29 cellular contexts compared by ENCODE assay signal in the genomic region with DNA sequence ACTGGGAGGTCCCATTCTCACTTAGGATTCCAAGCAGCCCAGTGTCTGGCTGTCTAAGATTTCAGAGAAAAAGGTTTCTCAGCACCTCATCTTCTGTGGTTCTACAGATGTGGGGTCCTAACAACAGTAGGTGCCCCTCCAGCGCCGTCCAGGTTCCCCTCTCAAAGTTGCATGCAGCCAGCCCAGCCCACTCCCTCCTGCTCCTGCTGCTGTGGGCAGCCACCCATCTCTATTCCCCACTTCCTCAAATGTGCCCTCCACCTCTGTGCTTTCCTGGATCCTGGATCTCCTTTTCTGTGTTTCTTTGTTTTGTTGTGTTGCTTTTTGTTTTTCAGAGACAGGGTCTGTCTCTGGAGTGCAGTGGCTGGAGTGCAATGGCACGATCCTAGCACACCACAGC. TPM values are rescaled to one million over a fixed set of nuclear protein-coding genes. Genes with fewer than 3 reads are reported as not detected.
"Had no signal": no experiment of that assay in that cellular context is flagged by ENCODE, and none has a peak within 500 bp of the region (broad histone marks: within the 10 kb centered on the region; RNA-seq: fewer than 3 reads in every experiment).

No MANE protein-coding gene starts in this region.

- FAIRE-seq: endometrium, keratinocyte had no signal

- DNase-seq: effector memory CD4-positive, alpha-beta T cell; immature natural killer cell; left cardiac atrium; mammary epithelial cell; mucosa of descending colon; naive thymus-derived CD8-positive, alpha-beta T cell; nucleus accumbens; psoas muscle; retina; spleen; stimulated activated CD4-positive, alpha-beta T cell treated with anti-CD3 and anti-CD28 coated beads, Interleukin-15, amount 100 ng/mL, for 24 hours; stimulated activated CD4-positive, alpha-beta T cell treated with anti-CD3 and anti-CD28 coated beads, Interleukin-1b, Interleukin-23, amount 100 ng/mL, for 48 hours; stimulated activated CD4-positive, alpha-beta T cell treated with anti-CD3 and anti-CD28 coated beads, Interleukin-4, amount 100 ng/mL, for 4 hours; stimulated activated naive B cell treated with anti-CD40 and anti-IgM and Interleukin-4, amounts not matched to agents 10 μg/mL and 1 μg/mL and 100 μg/mL, for 72 hours; stimulated activated naive CD8-positive, alpha-beta T cell treated with anti-CD3 and anti-CD28 coated beads, Interleukin-15, amount 100 ng/mL, for 72 hours; testis had no signal

- H3K4me3 Mint-ChIP-seq: central memory CD8-positive, alpha-beta T cell; immature natural killer cell; naive thymus-derived CD8-positive, alpha-beta T cell; stimulated activated naive B cell treated with anti-CD40 and anti-IgM and Interleukin-4, amounts not matched to agents 10 μg/mL and 1 μg/mL and 100 μg/mL, for 72 hours; stimulated activated naive CD8-positive, alpha-beta T cell treated with anti-CD3 and anti-CD28 coated beads, Interleukin-15, amount 100 ng/mL, for 72 hours had no signal

- H3K4me1 ChIP-seq: gastroesophageal sphincter, neural progenitor cell, psoas muscle, spleen, testis, tibial nerve had no signal

- H3K9ac ChIP-seq: neural progenitor cell had no signal

- H3K9me3 Mint-ChIP-seq: central memory CD8-positive, alpha-beta T cell; immature natural killer cell; naive thymus-derived CD8-positive, alpha-beta T cell; neural progenitor cell; stimulated activated naive B cell treated with anti-CD40 and anti-IgM and Interleukin-4, amounts not matched to agents 10 μg/mL and 1 μg/mL and 100 μg/mL, for 72 hours; stimulated activated naive CD8-positive, alpha-beta T cell treated with anti-CD3 and anti-CD28 coated beads, Interleukin-15, amount 100 ng/mL, for 72 hours had no signal

- H3K27ac ChIP-seq: gastroesophageal sphincter, neural progenitor cell, psoas muscle, spleen, testis, tibial nerve had no signal

- H3K27me3 ChIP-seq: testis had no signal

- H3K36me3 ChIP-seq: gastroesophageal sphincter, neural progenitor cell, spleen, tibial nerve had no signal

- H3K36me3 Mint-ChIP-seq: immature natural killer cell; naive thymus-derived CD8-positive, alpha-beta T cell; neural progenitor cell; stimulated activated naive B cell treated with anti-CD40 and anti-IgM and Interleukin-4, amounts not matched to agents 10 μg/mL and 1 μg/mL and 100 μg/mL, for 72 hours had no signal

- H3K9me3 ChIP-seq: gastroesophageal sphincter, mucosa of descending colon, psoas muscle, spleen, testis, tibial nerve had no signal

- H3K4me3 ChIP-seq: gastroesophageal sphincter, mucosa of descending colon, neural progenitor cell, psoas muscle, spleen, testis, tibial nerve had no signal

- H3K27ac Mint-ChIP-seq: immature natural killer cell; naive thymus-derived CD8-positive, alpha-beta T cell; neural progenitor cell; stimulated activated naive B cell treated with anti-CD40 and anti-IgM and Interleukin-4, amounts not matched to agents 10 μg/mL and 1 μg/mL and 100 μg/mL, for 72 hours had no signal

- H3K4me2 ChIP-seq: neural progenitor cell had no signal

RNA-seq across cellular contexts. Expression of gene SLC18A3, which starts 13.3 kb away (rescaled TPM):
- total RNA-seq: esophagus mucosa; left cardiac atrium; liver; mammary epithelial cell; naive thymus-derived CD8-positive, alpha-beta T cell; psoas muscle; sciatic nerve; skeletal muscle tissue; spleen; subcutaneous adipose tissue; testis; tibial nerve; ureter had no signal

RNA-seq across cellular contexts. Expression of gene CHAT, which starts 17.0 kb away (rescaled TPM):
- total RNA-seq: esophagus mucosa; fibroblast of villous mesenchyme; left cardiac atrium; liver; mammary epithelial cell; naive thymus-derived CD8-positive, alpha-beta T cell; psoas muscle; sciatic nerve; skeletal muscle tissue; spleen; subcutaneous adipose tissue; tibial nerve; ureter had no signal
